Comparison of ENCODE assay signal across 10 cellular contexts in genomic region chr1:221887091-221887746, GRCh38.
A peak's percentile ranks its signal among the peaks of the same experiment; 100 is the strongest.
DNase-seq lines count a peak whose midpoint lies in the region; ATAC-seq and TF ChIP-seq lines count a peak whose summit lies in the region.
"Had no signal": no experiment of that assay in that cellular context is flagged by ENCODE, and none has a peak within 500 bp of the region (broad histone marks: within the 10 kb centered on the region; RNA-seq: fewer than 3 reads in every experiment).

No MANE protein-coding gene starts in this region.

- H3K27me3 ChIP-seq in BLaER1 (no peaks in the 10 kb centered on the region), HAP-1 (ENCODE audit: low read depth) (no peaks in the 10 kb centered on the region)

- no peak for TF ChIP-seq CTCF in NB4 (IDR thresholded peaks at IDR 0.05; ENCODE audit: low read depth, low read length)
- TF ChIP-seq CTCF in epithelial cell of esophagus (IDR thresholded peaks at IDR 0.05; ENCODE audit: insufficient read depth, low read depth, low read length, missing control alignments): no peak

- ATAC-seq in HG02840 (IDR thresholded peaks at IDR 0.05; ENCODE audit: low FRiP score, unreplicated experiment): no peak
- no peak for ATAC-seq in GM21737 (IDR thresholded peaks at IDR 0.05; ENCODE audit: unreplicated experiment)

- H3K4me3 ChIP-seq in BLaER1: no peak overlapping the region
- H3K4me3 ChIP-seq in NB4 (ENCODE audit: low read depth, low read length): no peak overlapping the region
- H3K4me3 ChIP-seq in epithelial cell of esophagus (ENCODE audit: low read length): no peak overlapping the region
- no peak overlapping the region for H3K4me3 ChIP-seq in HAP-1
- H3K4me3 ChIP-seq: GM12878 had no signal

- no peak for TF ChIP-seq POLR2A in NB4 (IDR thresholded peaks at IDR 0.05; ENCODE audit: extremely low read depth, insufficient read length)

- no peaks in the 10 kb centered on the region for H3K9me3 ChIP-seq in BLaER1
- no peaks in the 10 kb centered on the region for H3K9me3 ChIP-seq in HAP-1

- no peaks in the 10 kb centered on the region for H4K20me1 ChIP-seq in BLaER1

- H3K36me3 ChIP-seq in BLaER1: no peaks in the 10 kb centered on the region
- H3K36me3 ChIP-seq in HAP-1 (replicated peaks): no peaks in the 10 kb centered on the region

- DNase-seq in NB4 (ENCODE audit: low read depth): peak; percentile 21
- DNase-seq in epithelial cell of esophagus (ENCODE audit: low read depth): peak; percentile 99
- DNase-seq in mucosa of gallbladder (ENCODE audit: low spot score): peak; percentile 50
- DNase-seq in activated CD8-positive, alpha-beta memory T cell treated with anti-CD3 and anti-CD28 coated beads, Interleukin-2, amount 50 U/mL, for 4 hours: no peak
- DNase-seq in HAP-1 (ENCODE audit: low spot score in 2 of 2): no peak
- DNase-seq: naive B cell had no signal

- peak overlapping the region; percentile 79; the same call in 1 of the 2 replicates for H3K27ac ChIP-seq in BLaER1

- H3K4me1 ChIP-seq in BLaER1: peaks cover 99% of the 10 kb centered on the region
- no peaks in the 10 kb centered on the region for H3K4me1 ChIP-seq in HAP-1

- H3K9ac ChIP-seq in BLaER1: peak overlapping the region; percentile 32; the same call in 1 of the 2 replicates

- H3K4me2 ChIP-seq in BLaER1: peak overlapping the region; percentile 78

- in situ Hi-C loops in HAP-1 (cut with MboI; ENCODE audit: low sequenced_read_pairs): no loop called here

Comparison
In these comparisons a context has a peak if more than half of its experiments do, and no peak if none do; other contexts are left out.
1. DNase-seq: peak in NB4 (single experiment), epithelial cell of esophagus (single experiment) and mucosa of gallbladder (single experiment); none in activated CD8-positive, alpha-beta memory T cell treated with anti-CD3 and anti-CD28 coated beads, Interleukin-2, amount 50 U/mL, for 4 hours (single experiment) and HAP-1 (0 of 2).